11 cellular contexts compared by ENCODE assay signal in the genomic region with DNA sequence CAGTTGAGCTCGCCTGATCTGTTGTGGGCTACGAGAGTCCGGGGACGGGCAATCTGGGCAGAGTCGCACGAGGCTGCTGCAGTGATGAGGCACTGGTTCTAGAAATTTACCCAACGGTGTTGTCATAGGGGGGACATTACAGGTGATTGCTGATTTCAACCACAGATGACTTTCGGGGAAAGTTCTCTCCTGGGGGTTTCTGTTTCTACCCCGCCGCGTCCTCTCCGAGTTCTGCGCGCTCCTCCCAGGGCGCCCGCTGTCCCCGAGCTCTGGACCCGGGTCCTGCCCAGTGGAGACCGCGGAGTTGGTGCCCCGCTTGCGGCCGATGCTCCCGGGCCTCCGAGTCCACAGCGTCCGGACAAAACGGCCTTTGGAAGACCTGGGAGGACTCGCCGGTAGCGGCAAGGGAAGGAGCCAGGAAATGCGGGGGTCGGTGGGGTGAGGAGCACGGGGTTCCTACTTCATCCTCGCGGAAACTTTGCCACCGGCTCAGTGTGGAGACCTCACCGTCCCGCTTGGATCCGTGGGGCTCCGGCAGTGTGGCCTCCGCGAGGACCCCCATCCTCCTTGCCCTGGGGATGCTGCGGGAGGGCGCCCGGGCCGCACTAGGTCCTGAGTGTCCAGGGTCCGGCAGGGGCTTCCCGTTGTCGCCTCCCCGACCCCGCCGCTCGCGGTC. TPM values are rescaled to one million over a fixed set of nuclear protein-coding genes. Genes with fewer than 3 reads are reported as not detected.
DNase-seq lines count a peak whose midpoint lies in the region; ATAC-seq and TF ChIP-seq lines count a peak whose summit lies in the region.
"Had no signal": no experiment of that assay in that cellular context is flagged by ENCODE, and none has a peak within 500 bp of the region (broad histone marks: within the 10 kb centered on the region; RNA-seq: fewer than 3 reads in every experiment).

No MANE protein-coding gene starts in this region.

- H3K36me3 Mint-ChIP-seq in activated naive CD4-positive, alpha-beta T cell treated with anti-CD3 and anti-CD28 coated beads for 36 hours (ENCODE audit: low read depth) = no peaks in the 10 kb centered on the region
- peaks cover 3% of the 10 kb centered on the region for H3K36me3 Mint-ChIP-seq in effector memory CD8-positive, alpha-beta T cell (ENCODE audit: insufficient read depth)
- H3K36me3 Mint-ChIP-seq in naive thymus-derived CD4-positive, alpha-beta T cell = peaks cover 0 to 7% (median 4%) of the 10 kb centered on the region in 5 donors
- peaks cover 5% of the 10 kb centered on the region for H3K36me3 Mint-ChIP-seq in type B pancreatic cell

- no peaks in the 10 kb centered on the region for H3K9me3 Mint-ChIP-seq in activated naive CD4-positive, alpha-beta T cell treated with anti-CD3 and anti-CD28 coated beads for 36 hours
- no peaks in the 10 kb centered on the region for H3K9me3 Mint-ChIP-seq in effector memory CD8-positive, alpha-beta T cell
- H3K9me3 Mint-ChIP-seq in naive thymus-derived CD4-positive, alpha-beta T cell = peaks cover 0 to 5% (median 0%) of the 10 kb centered on the region in 11 donors
- no peaks in the 10 kb centered on the region for H3K9me3 Mint-ChIP-seq in type B pancreatic cell

- TF ChIP-seq CTCF in type B pancreatic cell (conservative IDR thresholded peaks at IDR 0.05) (no peak), RWPE1 (conservative IDR thresholded peaks at IDR 0.05; ENCODE audit: low read depth) (no peak)

- H3K9me3 ChIP-seq in naive thymus-derived CD4-positive, alpha-beta T cell (ENCODE audit: control insufficient read depth in 2 of 3, low read length in 3 of 3) = no peaks in the 10 kb centered on the region
- H3K9me3 ChIP-seq: BE2C had no signal

- peaks cover 0 to 6% of the 10 kb centered on the region in 2 donors for H3K4me1 ChIP-seq in naive thymus-derived CD4-positive, alpha-beta T cell (ENCODE audit: control insufficient read depth in 2 of 2, insufficient read depth in 2 of 2, low read length in 2 of 2)
- H3K4me1 ChIP-seq: BE2C had no signal

- no peak for DNase-seq in activated naive CD4-positive, alpha-beta T cell treated with anti-CD3 and anti-CD28 coated beads for 36 hours
- no peak for DNase-seq in activated naive CD4-positive, alpha-beta T cell (lab: John Stamatoyannopoulos, UW)
- no peak for DNase-seq in effector memory CD8-positive, alpha-beta T cell
- DNase-seq in naive thymus-derived CD4-positive, alpha-beta T cell = no peak
- DNase-seq in type B pancreatic cell (ENCODE audit: extremely low spot score, unreplicated experiment) (no peak), RWPE1 (ENCODE audit: low spot score) (no peak)
- DNase-seq: activated CD4-positive, alpha-beta T cell treated with anti-CD3 and anti-CD28 coated beads for 4 hours; BE2C; dermis blood vessel endothelial cell had no signal

- H3K27me3 Mint-ChIP-seq in activated naive CD4-positive, alpha-beta T cell treated with anti-CD3 and anti-CD28 coated beads for 36 hours (ENCODE audit: low read depth) = peaks cover 67% of the 10 kb centered on the region
- H3K27me3 Mint-ChIP-seq in effector memory CD8-positive, alpha-beta T cell = peaks cover 98 to 100% of the 10 kb centered on the region in 2 donors
- H3K27me3 Mint-ChIP-seq in naive thymus-derived CD4-positive, alpha-beta T cell = peaks cover 80 to 89% (median 82%) of the 10 kb centered on the region in 5 donors
- peaks cover 99% of the 10 kb centered on the region for H3K27me3 Mint-ChIP-seq in type B pancreatic cell

- peak overlapping the region; percentile 15 for H3K4me3 Mint-ChIP-seq in activated naive CD4-positive, alpha-beta T cell treated with anti-CD3 and anti-CD28 coated beads for 36 hours
- peak overlapping the region; percentile 59 to 72 for H3K4me3 Mint-ChIP-seq in effector memory CD8-positive, alpha-beta T cell
- peak overlapping the region; percentile 63 to 89 (median 79) for H3K4me3 Mint-ChIP-seq in naive thymus-derived CD4-positive, alpha-beta T cell
- H3K4me3 Mint-ChIP-seq in type B pancreatic cell = peak overlapping the region; percentile 62

- no peak overlapping the region for H3K27ac ChIP-seq in naive thymus-derived CD4-positive, alpha-beta T cell (ENCODE audit: low read depth, low read length)
- no peak overlapping the region for H3K27ac ChIP-seq in RWPE1

- peaks cover 11% of the 10 kb centered on the region for H3K4me1 Mint-ChIP-seq in activated naive CD4-positive, alpha-beta T cell treated with anti-CD3 and anti-CD28 coated beads for 36 hours (ENCODE audit: low read depth)
- peaks cover 11 to 12% of the 10 kb centered on the region in 2 donors for H3K4me1 Mint-ChIP-seq in effector memory CD8-positive, alpha-beta T cell (ENCODE audit: low read depth in 2 of 2)
- H3K4me1 Mint-ChIP-seq in naive thymus-derived CD4-positive, alpha-beta T cell = peaks cover 7 to 17% (median 9%) of the 10 kb centered on the region in 7 donors
- peaks cover 6% of the 10 kb centered on the region for H3K4me1 Mint-ChIP-seq in type B pancreatic cell (ENCODE audit: unreplicated experiment)

- ATAC-seq in effector memory CD8-positive, alpha-beta T cell (replicated peaks) = peak; percentile 32
- ATAC-seq in naive thymus-derived CD4-positive, alpha-beta T cell = peak; percentile 11
- ATAC-seq in GM18517 (IDR thresholded peaks at IDR 0.05; ENCODE audit: unreplicated experiment) = no peak
- ATAC-seq in GM21515 (IDR thresholded peaks at IDR 0.05; ENCODE audit: unreplicated experiment) = no peak

- H3K27ac Mint-ChIP-seq in activated naive CD4-positive, alpha-beta T cell treated with anti-CD3 and anti-CD28 coated beads for 36 hours = no peak overlapping the region
- H3K27ac Mint-ChIP-seq in effector memory CD8-positive, alpha-beta T cell = no peak overlapping the region
- H3K27ac Mint-ChIP-seq in naive thymus-derived CD4-positive, alpha-beta T cell = no peak overlapping the region
- H3K27ac Mint-ChIP-seq in type B pancreatic cell = no peak overlapping the region

- H3K36me3 ChIP-seq in naive thymus-derived CD4-positive, alpha-beta T cell (ENCODE audit: control insufficient read depth in 2 of 3, insufficient read depth in 3 of 3, low read length in 3 of 3) = no peaks in the 10 kb centered on the region
- H3K36me3 ChIP-seq: BE2C had no signal

- peaks cover 0 to 21% of the 10 kb centered on the region in 2 donors for H3K27me3 ChIP-seq in naive thymus-derived CD4-positive, alpha-beta T cell (ENCODE audit: control insufficient read depth in 2 of 2, insufficient read depth in 2 of 2, low read length in 2 of 2)

- CTCF ChIA-PET in activated naive CD4-positive, alpha-beta T cell treated with anti-CD3 and anti-CD28 coated beads for 36 hours (lab: Charles Lee) = no interaction called here
- CTCF ChIA-PET in naive thymus-derived CD4-positive, alpha-beta T cell (lab: Charles Lee) = no interaction called here
- CTCF ChIA-PET in RWPE1 (lab: Yijun Ruan, JAX) = interaction anchor here (0.5 kb wide), 1 partner anchor 102 kb away, joined by 3 read pairs; no protein-coding TSS in a partner anchor

- POLR2A ChIA-PET in naive thymus-derived CD4-positive, alpha-beta T cell (lab: Charles Lee) = no interaction called here
- POLR2A ChIA-PET in RWPE1 (lab: Yijun Ruan, JAX; ENCODE audit: low non-redundant PET) = no interaction called here

- H3K4me3 ChIP-seq in naive thymus-derived CD4-positive, alpha-beta T cell (ENCODE audit: low read length) = no peak overlapping the region

- intact Hi-C loops in activated naive CD4-positive, alpha-beta T cell treated with anti-CD3 and anti-CD28 coated beads for 36 hours (cut with micrococcal nuclease) = no loop called here
- intact Hi-C loops in naive thymus-derived CD4-positive, alpha-beta T cell (cut with micrococcal nuclease) = no loop called here

RNA-seq across cellular contexts. Expression of gene RAET1L, which starts 12.3 kb away (rescaled TPM):
- total RNA-seq in activated naive CD4-positive, alpha-beta T cell treated with anti-CD3 and anti-CD28 coated beads for 36 hours = not detected
- not detected for total RNA-seq in naive thymus-derived CD4-positive, alpha-beta T cell
- polyA plus RNA-seq in naive thymus-derived CD4-positive, alpha-beta T cell = not detected
- not detected in 2 replicates for total RNA-seq in type B pancreatic cell (ENCODE audit: low replicate concordance)
- total RNA-seq: dermis blood vessel endothelial cell had no signal

RNA-seq across cellular contexts. Expression of gene ULBP3, which starts 31.3 kb away (rescaled TPM):
- not detected for total RNA-seq in activated naive CD4-positive, alpha-beta T cell treated with anti-CD3 and anti-CD28 coated beads for 36 hours
- total RNA-seq in naive thymus-derived CD4-positive, alpha-beta T cell = 1 to 10 TPM in 1 of 5 experiments, under 1 TPM in 1, not detected in 3; 0.42 to 1.5 TPM
- under 1 TPM; 0.27 to 0.36 TPM for polyA plus RNA-seq in naive thymus-derived CD4-positive, alpha-beta T cell
- total RNA-seq in type B pancreatic cell (ENCODE audit: low replicate concordance) = 4.4 and 12.4 TPM in 2 replicates

Comparison
In these comparisons a context has a peak if more than half of its experiments do, and no peak if none do; other contexts are left out.
1. H3K4me3 Mint-ChIP-seq: peak in every context shown above with its lines; median percentile 79 in naive thymus-derived CD4-positive, alpha-beta T cell; 66 in effector memory CD8-positive, alpha-beta T cell; 62 in type B pancreatic cell; 15 in activated naive CD4-positive, alpha-beta T cell treated with anti-CD3 and anti-CD28 coated beads for 36 hours.
2. ATAC-seq: peak in effector memory CD8-positive, alpha-beta T cell (single experiment) and naive thymus-derived CD4-positive, alpha-beta T cell (single experiment); none in GM18517 (single experiment) and GM21515 (single experiment).